In genomic region chr1:114986286-114986685, GRCh38 we compare ENCODE assay signal across 23 cellular contexts. TPM values are rescaled to one million over a fixed set of nuclear protein-coding genes. Genes with fewer than 3 reads are reported as not detected.
DNase-seq lines count a peak whose midpoint lies in the region; ATAC-seq, FAIRE-seq and TF ChIP-seq lines count a peak whose summit lies in the region.
"Had no signal": no experiment of that assay in that cellular context is flagged by ENCODE, and none has a peak within 500 bp of the region (broad histone marks: within the 10 kb centered on the region; RNA-seq: fewer than 3 reads in every experiment).

No MANE protein-coding gene starts in this region.

- no peaks in the 10 kb centered on the region for H3K4me1 Mint-ChIP-seq in natural killer cell
- no peaks in the 10 kb centered on the region for H3K4me1 Mint-ChIP-seq in naive thymus-derived CD8-positive, alpha-beta T cell

- H3K27me3 Mint-ChIP-seq in natural killer cell (ENCODE audit: low read depth in 2 of 2): peaks cover 23 to 43% of the 10 kb centered on the region in 2 donors
- H3K27me3 Mint-ChIP-seq in naive thymus-derived CD8-positive, alpha-beta T cell: peaks cover 0 to 15% (median 3%) of the 10 kb centered on the region in 5 donors

- H3K9me3 ChIP-seq in tibial artery: peaks cover 0 to 38% (median 26%) of the 10 kb centered on the region in 3 donors

- H3K27me3 ChIP-seq in foreskin keratinocyte (no peaks in the 10 kb centered on the region), tibial artery (no peaks in the 10 kb centered on the region)

- H3K9me3 Mint-ChIP-seq in natural killer cell: peaks cover 8 to 16% of the 10 kb centered on the region in 2 donors
- peaks cover 18 to 59% (median 35%) of the 10 kb centered on the region in 9 donors for H3K9me3 Mint-ChIP-seq in naive thymus-derived CD8-positive, alpha-beta T cell

- no peaks in the 10 kb centered on the region for H3K4me1 ChIP-seq in foreskin keratinocyte
- no peaks in the 10 kb centered on the region for H3K4me1 ChIP-seq in tibial artery
- H3K4me1 ChIP-seq: A549 had no signal

- DNase-seq in AG10803 (ENCODE audit: low read depth): peak; percentile 26
- peak; percentile 10 for DNase-seq in HPDE6-E6E7 (ENCODE audit: extremely low spot score)
- peak; percentile 81 for DNase-seq in epithelial cell of esophagus (ENCODE audit: low read depth)
- DNase-seq in foreskin keratinocyte: peak; percentile 38 to 49
- DNase-seq in tibial artery: no peak
- no peak for DNase-seq in urothelium cell line (ENCODE audit: low spot score)
- DNase-seq in natural killer cell: no peak
- DNase-seq in naive thymus-derived CD8-positive, alpha-beta T cell: no peak
- DNase-seq: CD8-positive, alpha-beta T cell; DMS79 treated with DMSO at 0.1 percent for 48 hours; GDM1; H7; Karpas-422; NCI-H187 treated with DMSO at 0.1 percent for 48 hours; NCI-H2171 treated with DMSO at 0.1 percent for 48 hours; NCI-H510A; NCI-H82; SHP77 treated with DMSO at 0.1 percent for 48 hours had no signal

- POLR2A ChIA-PET in naive thymus-derived CD8-positive, alpha-beta T cell (lab: Charles Lee): no interaction called here

- TF ChIP-seq CTCF in AG10803 (conservative IDR thresholded peaks at IDR 0.05; ENCODE audit: low read length) (no peak), epithelial cell of esophagus (IDR thresholded peaks at IDR 0.05; ENCODE audit: insufficient read depth, low read depth, low read length, missing control alignments) (no peak), foreskin keratinocyte (conservative IDR thresholded peaks at IDR 0.05) (no peak), tibial artery (IDR thresholded peaks at IDR 0.05) (no peak), natural killer cell (IDR thresholded peaks at IDR 0.05) (no peak)

- no peak overlapping the region for H3K4me3 Mint-ChIP-seq in natural killer cell
- H3K4me3 Mint-ChIP-seq in naive thymus-derived CD8-positive, alpha-beta T cell: no peak overlapping the region
- H3K4me3 Mint-ChIP-seq: CD8-positive, alpha-beta T cell had no signal

- H3K36me3 Mint-ChIP-seq in natural killer cell: peaks cover 35% of the 10 kb centered on the region
- peaks cover 0 to 38% (median 35%) of the 10 kb centered on the region in 3 donors for H3K36me3 Mint-ChIP-seq in naive thymus-derived CD8-positive, alpha-beta T cell

- H3K36me3 ChIP-seq in tibial artery: no peaks in the 10 kb centered on the region

- no peak for ATAC-seq in foreskin keratinocyte
- ATAC-seq in natural killer cell: no peak
- no peak for ATAC-seq in naive thymus-derived CD8-positive, alpha-beta T cell
- ATAC-seq: A549; CD8-positive, alpha-beta T cell; HepG2 had no signal

- no peak for FAIRE-seq in urothelium cell line (lab: Jason Lieb, UNC)
- FAIRE-seq: A549, D721Med, HepG2, RCC 7860 had no signal

- no peak overlapping the region for H3K27ac Mint-ChIP-seq in natural killer cell
- H3K27ac Mint-ChIP-seq in naive thymus-derived CD8-positive, alpha-beta T cell: no peak overlapping the region
- H3K27ac Mint-ChIP-seq: CD8-positive, alpha-beta T cell had no signal

- H3K4me3 ChIP-seq in AG10803 (ENCODE audit: low read length) (no peak overlapping the region), epithelial cell of esophagus (ENCODE audit: low read length) (no peak overlapping the region), tibial artery (no peak overlapping the region)
- H3K4me3 ChIP-seq: A549 had no signal

- H3K27ac ChIP-seq in foreskin keratinocyte (no peak overlapping the region), tibial artery (no peak overlapping the region)
- H3K27ac ChIP-seq: A549 had no signal

- intact Hi-C loops in tibial artery (cut with DNase I; ENCODE audit: low total_unique reads): loop anchor here (10.0 kb wide), 2 partner anchors 49 to 489 kb away; no protein-coding TSS in a partner anchor
- intact Hi-C loops in natural killer cell (cut with micrococcal nuclease): no loop called here

RNA-seq across cellular contexts. Expression of gene TSHB, which starts 43.3 kb away (rescaled TPM):
- total RNA-seq in foreskin keratinocyte (not detected in 2 replicates), natural killer cell (not detected)
- polyA plus RNA-seq in foreskin keratinocyte: not detected in 2 replicates
- not detected for total RNA-seq in naive thymus-derived CD8-positive, alpha-beta T cell
- polyA plus RNA-seq in naive thymus-derived CD8-positive, alpha-beta T cell: not detected
- total RNA-seq: CD8-positive, alpha-beta T cell; H7; HepG2 had no signal
- polyA plus RNA-seq: A549, BJ, HepG2 had no signal

Comparison
In these comparisons a context has a peak if more than half of its experiments do, and no peak if none do; other contexts are left out.
1. DNase-seq: peak in AG10803 (single experiment), HPDE6-E6E7 (single experiment), epithelial cell of esophagus (single experiment) and foreskin keratinocyte (2 of 2); none in tibial artery (0 of 2), urothelium cell line (single experiment), natural killer cell (single experiment) and naive thymus-derived CD8-positive, alpha-beta T cell (0 of 10).